In the genomic region with DNA sequence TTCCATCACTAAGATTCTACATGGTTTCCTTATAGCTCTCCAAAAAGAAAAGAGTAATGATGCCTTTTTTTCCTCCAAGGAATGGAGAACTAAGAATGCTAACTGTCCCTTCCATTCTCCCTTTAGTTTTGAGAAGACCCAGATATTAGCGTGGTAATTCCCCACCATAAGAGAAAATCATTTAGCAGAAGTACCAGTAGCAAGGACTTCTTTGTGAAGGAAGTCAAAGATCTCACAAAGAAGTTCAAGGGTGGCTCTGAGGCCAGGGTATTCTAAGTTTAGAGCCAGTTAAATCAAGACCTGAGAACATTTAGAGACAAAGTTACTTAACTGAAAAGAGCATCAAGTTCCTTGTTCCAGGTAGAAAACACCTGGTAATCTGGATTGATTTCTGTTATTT, we compare ENCODE assay signal across 12 cellular contexts. TPM values are rescaled to one million over a fixed set of nuclear protein-coding genes. Genes with fewer than 3 reads are reported as not detected.
DNase-seq lines count a peak whose midpoint lies in the region; ATAC-seq, FAIRE-seq and TF ChIP-seq lines count a peak whose summit lies in the region.
"Had no signal": no experiment of that assay in that cellular context is flagged by ENCODE, and none has a peak within 500 bp of the region (broad histone marks: within the 10 kb centered on the region; RNA-seq: fewer than 3 reads in every experiment).

No MANE protein-coding gene starts in this region.

- peaks cover 98% of the 10 kb centered on the region for H3K79me2 ChIP-seq in keratinocyte (ENCODE audit: control insufficient read depth, insufficient read depth, low read length)

- H3K4me1 ChIP-seq in keratinocyte (ENCODE audit: control insufficient read depth, extremely low read depth, insufficient read depth, low read length) = peaks cover 13% of the 10 kb centered on the region

- no peaks in the 10 kb centered on the region for H3K27me3 ChIP-seq in keratinocyte (ENCODE audit: control insufficient read depth, extremely low read depth, insufficient read depth, low read length)

- H4K20me1 ChIP-seq in keratinocyte (ENCODE audit: control insufficient read depth, extremely low read depth, insufficient read depth, low read length) = peaks cover 4% of the 10 kb centered on the region

- peaks cover 62% of the 10 kb centered on the region for H3K4me1 Mint-ChIP-seq in T-helper 1 cell treated with Interleukin-12 subunit alpha and Interleukin-12 subunit beta and Interleukin-4 antibody, amounts not matched to agents 30 μg/mL and 1 μg/mL, for 36 hours (ENCODE audit: low read depth)

- ATAC-seq in HG03565 (IDR thresholded peaks at IDR 0.05; ENCODE audit: unreplicated experiment) (peak; percentile 33), Right ventricle myocardium superior (ENCODE audit: poor library complexity) (no peak)
- ATAC-seq: mucosa of descending colon had no signal

- H3K4me2 ChIP-seq in keratinocyte (ENCODE audit: control insufficient read depth, extremely low read depth, insufficient read depth, low read depth, low read length) = no peak overlapping the region

- H3K27me3 Mint-ChIP-seq in T-helper 1 cell treated with Interleukin-12 subunit alpha and Interleukin-12 subunit beta and Interleukin-4 antibody, amounts not matched to agents 30 μg/mL and 1 μg/mL, for 36 hours (ENCODE audit: low read depth) = no peaks in the 10 kb centered on the region

- DNase-seq in T-helper 1 cell = no peak
- DNase-seq in GM20000 (ENCODE audit: low spot score) = peak; percentile 7
- no peak for DNase-seq in keratinocyte (ENCODE audit: low read depth, low spot score)
- DNase-seq in T-helper 9 cell = no peak
- no peak for DNase-seq in Right ventricle myocardium superior
- DNase-seq in OCI-M2 (lab: John Stamatoyannopoulos, UW; ENCODE audit: unreplicated experiment) = no peak
- DNase-seq: 8988T; effector CD8-positive, alpha-beta T cell; hippocampal formation; mucosa of descending colon had no signal

- H3K27ac Mint-ChIP-seq in T-helper 1 cell treated with Interleukin-12 subunit alpha and Interleukin-12 subunit beta and Interleukin-4 antibody, amounts not matched to agents 30 μg/mL and 1 μg/mL, for 36 hours = peak overlapping the region; percentile 37

- no peaks in the 10 kb centered on the region for H3K9me3 ChIP-seq in keratinocyte (ENCODE audit: control insufficient read depth, low read depth, low read length)
- H3K9me3 ChIP-seq: mucosa of descending colon had no signal

- TF ChIP-seq CTCF in GM20000 (IDR thresholded peaks at IDR 0.05; ENCODE audit: extremely low read depth, missing control alignments) (no peak), keratinocyte (optimal IDR thresholded peaks at IDR 0.05 in 1 of 3, IDR thresholded peaks at IDR 0.05 in 1 of 3, conservative IDR thresholded peaks at IDR 0.05 in 1 of 3; ENCODE audit: extremely low read depth in 1 of 3, insufficient read depth in 2 of 3, low read length in 3 of 3) (no peak)

- no peaks in the 10 kb centered on the region for H3K9me3 Mint-ChIP-seq in T-helper 1 cell treated with Interleukin-12 subunit alpha and Interleukin-12 subunit beta and Interleukin-4 antibody, amounts not matched to agents 30 μg/mL and 1 μg/mL, for 36 hours

- H3K4me3 Mint-ChIP-seq in T-helper 1 cell treated with Interleukin-12 subunit alpha and Interleukin-12 subunit beta and Interleukin-4 antibody, amounts not matched to agents 30 μg/mL and 1 μg/mL, for 36 hours = peak overlapping the region; percentile 9

- intact Hi-C loops in Right ventricle myocardium superior (cut with DNase I) = no loop called here

- H2AFZ ChIP-seq in keratinocyte (ENCODE audit: control insufficient read depth, low read length) = no peak overlapping the region

- dilution Hi-C loops in keratinocyte (cut with MboI; ENCODE audit: extremely low pct_ligation_motif_present, low sequenced_read_pairs) = no loop called here

- H3K36me3 ChIP-seq in keratinocyte (ENCODE audit: control insufficient read depth in 2 of 2, extremely low read depth in 1 of 2, insufficient read depth in 2 of 2, low read length in 2 of 2) = peaks cover 0 to 3% of the 10 kb centered on the region in 2 experiments

- no peak overlapping the region for H3K4me3 ChIP-seq in keratinocyte (ENCODE audit: control insufficient read depth in 2 of 3, extremely low read depth in 1 of 3, insufficient read depth in 2 of 3, low read depth in 1 of 3, low read length in 3 of 3)
- H3K4me3 ChIP-seq: mucosa of descending colon had no signal

- no peak overlapping the region for H3K9ac ChIP-seq in keratinocyte (ENCODE audit: control insufficient read depth, extremely low read depth, insufficient read depth, low read length)

- peaks cover 2% of the 10 kb centered on the region for H3K9me1 ChIP-seq in keratinocyte (ENCODE audit: control insufficient read depth, extremely low read depth, insufficient read depth, low read length)

- H3K36me3 Mint-ChIP-seq in T-helper 1 cell treated with Interleukin-12 subunit alpha and Interleukin-12 subunit beta and Interleukin-4 antibody, amounts not matched to agents 30 μg/mL and 1 μg/mL, for 36 hours (ENCODE audit: low read depth) = peaks cover 28% of the 10 kb centered on the region

- FAIRE-seq in keratinocyte (lab: Jason Lieb, UNC) = peak; percentile 13

- no peak overlapping the region for H3K27ac ChIP-seq in keratinocyte (ENCODE audit: control insufficient read depth, insufficient read depth, low read length)

RNA-seq across cellular contexts. Expression of a gene that starts 7.3 kb away (rescaled TPM):
- 48.9 to 66.5 TPM (median 51.1 TPM) in 3 replicates for polyA plus RNA-seq in keratinocyte
- polyA plus RNA-seq in keratinocyte (2011; ENCODE audit: low read depth) = 128 TPM
- polyA plus RNA-seq in keratinocyte (2011; cell fraction: cytosol; rRNA removed) = 26.1 and 59.7 TPM in 2 replicates
- 90.7 and 109 TPM in 2 replicates for polyA plus RNA-seq in keratinocyte (2011; cell fraction: nucleus; rRNA removed)
- 55.1 and 58.3 TPM in 2 replicates for polyA plus RNA-seq in keratinocyte (2012; ENCODE audit: low replicate concordance)
- polyA minus RNA-seq in keratinocyte = 12.6 to 158 TPM (median 75.3 TPM) in 3 replicates
- polyA minus RNA-seq in keratinocyte (2011; cell fraction: cytosol; rRNA and poly(A)+ RNA removed) = 24.9 TPM
- polyA minus RNA-seq in keratinocyte (2011; cell fraction: nucleus; rRNA and poly(A)+ RNA removed) = 78.0 and 161 TPM in 2 replicates
- total RNA-seq in Right ventricle myocardium superior = 55.0 TPM
